20 cellular contexts compared by ENCODE assay signal in the genomic region with DNA sequence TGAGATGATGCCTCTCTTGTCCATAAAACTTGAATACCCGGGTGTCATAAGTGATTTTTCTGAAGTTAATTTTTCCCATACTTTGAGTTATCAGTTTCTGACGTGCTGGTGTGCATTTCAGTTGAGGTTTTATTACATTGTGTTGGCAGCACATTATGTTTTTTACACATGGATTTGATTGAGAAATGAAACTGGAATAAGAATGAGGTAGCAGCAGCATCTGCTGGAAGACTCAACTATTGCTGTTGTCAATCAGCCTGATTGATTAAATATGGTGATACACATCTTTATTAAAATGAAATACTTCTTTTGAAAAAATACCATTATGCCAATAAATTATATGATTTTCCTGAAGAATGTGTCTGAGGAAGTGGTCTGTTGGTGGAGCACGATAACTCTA.
DNase-seq lines count a peak whose midpoint lies in the region; ATAC-seq and TF ChIP-seq lines count a peak whose summit lies in the region.
"Had no signal": no experiment of that assay in that cellular context is flagged by ENCODE, and none has a peak within 500 bp of the region (broad histone marks: within the 10 kb centered on the region; RNA-seq: fewer than 3 reads in every experiment).

No MANE protein-coding gene starts in this region.

- dilution Hi-C loops in mammary epithelial cell (cut with HindIII; ENCODE audit: low sequenced_read_pairs): no loop called here

- H3K9me3 ChIP-seq in mammary epithelial cell (replicated peaks; ENCODE audit: insufficient read depth, low read length): no peaks in the 10 kb centered on the region
- H3K9me3 ChIP-seq: colonic mucosa, Peyer's patch, upper lobe of left lung had no signal

- TF ChIP-seq CTCF in AG09319 (IDR thresholded peaks at IDR 0.05; ENCODE audit: low read depth, low read length): peak; percentile 63
- TF ChIP-seq CTCF in GM13977 (IDR thresholded peaks at IDR 0.05; ENCODE audit: extremely low read depth, insufficient read depth, missing control alignments): peak; percentile 48
- TF ChIP-seq CTCF in mammary epithelial cell (conservative IDR thresholded peaks at IDR 0.05 in 1 of 2, IDR thresholded peaks at IDR 0.05 in 1 of 2; ENCODE audit: extremely low read depth in 1 of 2, insufficient read depth in 1 of 2, low read depth in 1 of 2, low read length in 2 of 2): peak; percentile 10 to 47

- H3K79me2 ChIP-seq in mammary epithelial cell (ENCODE audit: insufficient read depth, low read length): no peaks in the 10 kb centered on the region

- CTCF ChIA-PET in mammary epithelial cell (lab: Charles Lee; ENCODE audit: low non-redundant PET): interaction anchor here (1.1 kb wide), 1 partner anchor 102 kb away, joined by 6 read pairs; no protein-coding TSS in a partner anchor

- no peak overlapping the region for H3K4me3 ChIP-seq in mammary epithelial cell (replicated peaks in 1 of 3; ENCODE audit: insufficient read depth in 1 of 3, low read depth in 2 of 3, low read length in 3 of 3)
- H3K4me3 ChIP-seq: colonic mucosa, Peyer's patch, upper lobe of left lung had no signal

- H3K27ac ChIP-seq in mammary epithelial cell (ENCODE audit: insufficient read depth, low read depth, low read length): no peak overlapping the region
- H3K27ac ChIP-seq: colonic mucosa, Peyer's patch, upper lobe of left lung had no signal

- peak; percentile 26 for ATAC-seq in left lobe of liver
- ATAC-seq in HG02588 (IDR thresholded peaks at IDR 0.05; ENCODE audit: unreplicated experiment): no peak
- ATAC-seq: right cardiac atrium had no signal

- in situ Hi-C loops in GM13977 (cut with MboI; ENCODE audit: low pct_unique_long_range_greater_than_20kb, low sequenced_read_pairs, unreplicated experiment): no loop called here
- in situ Hi-C loops in mammary epithelial cell (cut with MboI; ENCODE audit: low sequenced_read_pairs in 2 of 2): no loop called here

- H3K36me3 ChIP-seq in mammary epithelial cell (ENCODE audit: insufficient read depth, low read length): no peaks in the 10 kb centered on the region
- H3K36me3 ChIP-seq: colonic mucosa, Peyer's patch, upper lobe of left lung had no signal

- no peak overlapping the region for H3K9ac ChIP-seq in mammary epithelial cell (ENCODE audit: insufficient read depth, low read length)

- H3K4me1 ChIP-seq in mammary epithelial cell (ENCODE audit: insufficient read depth, low read length): peaks cover 4% of the 10 kb centered on the region
- H3K4me1 ChIP-seq: colonic mucosa, Peyer's patch, upper lobe of left lung had no signal

- BruUV-seq in mammary epithelial cell (replicated peaks; lab: Mats Ljungman, UMichigan): no TSS peak

- intact Hi-C loops in mammary epithelial cell (cut with micrococcal nuclease): loop anchor here (1.0 to 2.0 kb wide), 2 partner anchors 88 to 102 kb away; no protein-coding TSS in a partner anchor

- no peak overlapping the region for H2AFZ ChIP-seq in mammary epithelial cell (ENCODE audit: low read depth, low read length)

- peak; percentile 7 for DNase-seq in AG09319 (ENCODE audit: extremely low read depth, low read depth)
- DNase-seq in GM13977 (ENCODE audit: low spot score): no peak
- DNase-seq in mammary epithelial cell: no peak
- DNase-seq in left lobe of liver (ENCODE audit: low spot score): no peak
- DNase-seq in AG08395 (ENCODE audit: low spot score): no peak
- no peak for DNase-seq in DMS153 (lab: John Stamatoyannopoulos, UW)
- DNase-seq in hypothalamus (lab: John Stamatoyannopoulos, UW): no peak
- DNase-seq: activated effector memory CD4-positive, alpha-beta T cell treated with Interleukin-2 at 50 U/mL for 16 hours; aorta; colonic mucosa; DMS 273 treated with DMSO at 0.1 percent for 48 hours; HCEC 1CT; mesendoderm; NCI-H1417 treated with DMSO at 0.1 percent for 48 hours; NCI-H510A treated with DMSO at 0.1 percent for 48 hours; Peyer's patch; right cardiac atrium; stimulated activated CD4-positive, alpha-beta T cell treated with anti-CD3 and anti-CD28 coated beads, Interleukin-4, amount 100 ng/mL, for 24 hours; upper lobe of left lung had no signal

- no peak overlapping the region for H3K4me2 ChIP-seq in mammary epithelial cell (ENCODE audit: insufficient read depth, low read depth, low read length)

- 76% methylated on average over 3 of the region's 3 CpGs for WGBS in mammary epithelial cell (ENCODE audit: low coverage, missing lambda C conversion rate)

- H4K20me1 ChIP-seq in mammary epithelial cell (ENCODE audit: insufficient read depth, low read length): no peaks in the 10 kb centered on the region

- no peaks in the 10 kb centered on the region for H3K27me3 ChIP-seq in mammary epithelial cell (ENCODE audit: insufficient read depth, low read length)
- H3K27me3 ChIP-seq: colonic mucosa, Peyer's patch, upper lobe of left lung had no signal
